In genomic region chr3:168094877-168095610, GRCh38 we compare ENCODE assay signal across 8 cellular contexts. TPM values are rescaled to one million over a fixed set of nuclear protein-coding genes. Genes with fewer than 3 reads are reported as not detected.
DNase-seq lines count a peak whose midpoint lies in the region; ATAC-seq and TF ChIP-seq lines count a peak whose summit lies in the region.

No MANE protein-coding gene starts in this region.

- peak; percentile 70 for DNase-seq in AG08396 (ENCODE audit: low spot score)
- DNase-seq in NCI-H1694 treated with DMSO at 0.1 percent for 48 hours (lab: John Stamatoyannopoulos, UW), result peak; percentile 66
- no peak for DNase-seq in effector memory CD4-positive, alpha-beta T cell
- peak; percentile 62 to 75 for DNase-seq in lung microvascular endothelial cell (ENCODE audit: low read depth in 2 of 2)
- DNase-seq in stimulated activated CD8-positive, alpha-beta memory T cell treated with anti-CD3 and anti-CD28 coated beads, Interleukin-4, amount 100 ng/mL, for 24 hours (ENCODE audit: low read depth), result peak; percentile 36

- H3K4me3 ChIP-seq in effector memory CD4-positive, alpha-beta T cell (ENCODE audit: insufficient read depth, low read depth, low read length, poor library complexity, severe bottlenecking), result peak overlapping the region; percentile 49

- no peaks in the 10 kb centered on the region for H3K4me1 ChIP-seq in effector memory CD4-positive, alpha-beta T cell (ENCODE audit: control insufficient read depth, insufficient read depth, low read length, poor library complexity, severe bottlenecking)

- H3K9me3 ChIP-seq in effector memory CD4-positive, alpha-beta T cell (ENCODE audit: control insufficient read depth, low read length), result no peaks in the 10 kb centered on the region

- no peaks in the 10 kb centered on the region for H3K27me3 ChIP-seq in effector memory CD4-positive, alpha-beta T cell (replicated peaks; ENCODE audit: control insufficient read depth, insufficient read depth, low read length, poor library complexity, severe bottlenecking)

- peak; percentile 56 for TF ChIP-seq POLR2A in GM18505 (IDR thresholded peaks at IDR 0.05; ENCODE audit: borderline replicate concordance, extremely low read depth, insufficient read depth, insufficient read length)

- no peak overlapping the region for H3K27ac ChIP-seq in effector memory CD4-positive, alpha-beta T cell (ENCODE audit: insufficient read depth, low read length, poor library complexity, severe bottlenecking)

- H3K36me3 ChIP-seq in effector memory CD4-positive, alpha-beta T cell (ENCODE audit: control insufficient read depth, insufficient read depth, low read length), result no peaks in the 10 kb centered on the region

- ATAC-seq in GM18505 (IDR thresholded peaks at IDR 0.05; ENCODE audit: unreplicated experiment) (peak; percentile 40), HG02870 (IDR thresholded peaks at IDR 0.05; ENCODE audit: unreplicated experiment) (peak; percentile 42)
- ATAC-seq in activated CD4-positive, CD25-positive, alpha-beta regulatory T cell treated with anti-CD3 and anti-CD28 coated beads, Interleukin-2, amount 50 U/mL, for 24 hours, result peak; percentile 18 to 27

RNA-seq across cellular contexts. Expression of gene GOLIM4, which starts 0.7 kb away (rescaled TPM):
- 19.8 and 26.4 TPM in 2 replicates for total RNA-seq in lung microvascular endothelial cell

Comparison
In these comparisons a context has a peak if more than half of its experiments do, and no peak if none do; other contexts are left out.
1. DNase-seq: peak in AG08396 (single experiment), NCI-H1694 treated with DMSO at 0.1 percent for 48 hours (single experiment), lung microvascular endothelial cell (2 of 2) and stimulated activated CD8-positive, alpha-beta memory T cell treated with anti-CD3 and anti-CD28 coated beads, Interleukin-4, amount 100 ng/mL, for 24 hours (single experiment); none in effector memory CD4-positive, alpha-beta T cell (0 of 3).
2. Peak in every context shown above with its lines, with median percentiles within 50 percentile points of each other: ATAC-seq.